Comparison of ENCODE assay signal across 1 cellular context in genomic region chr11:125552927-125553326, GRCh38.
TF ChIP-seq lines count a peak whose summit lies in the region.

No MANE protein-coding gene starts in this region.

TF ChIP-seq in K562, 482 proteins besides CTCF, POLR2A, EP300 and RAD21 (continued from another document and continues in another):
- TF ChIP-seq ZNF57 (CRISPR knock-in tag; IDR thresholded peaks at IDR 0.05) (no peak), MXI1 (IDR thresholded peaks at IDR 0.05; ENCODE audit: low read depth, low read length) (no peak), MTA3 (IDR thresholded peaks at IDR 0.05; ENCODE audit: borderline replicate concordance) (peak; percentile 65; the same call in 1 of the 2 replicates), MBD1 (CRISPR knock-in tag; IDR thresholded peaks at IDR 0.05) (no peak), NR2C1 (IDR thresholded peaks at IDR 0.05) (no peak), NR2C1 (tag; IDR thresholded peaks at IDR 0.05) (peak; percentile 35; the same call in 1 of the 2 replicates), CBFA2T3 (IDR thresholded peaks at IDR 0.05) (peak; percentile 99), ETV1 (tag; conservative IDR thresholded peaks at IDR 0.05; ENCODE audit: low read depth) (peak; percentile 74), ZNF511 (CRISPR knock-in tag; IDR thresholded peaks at IDR 0.05) (no peak), PHF8 (IDR thresholded peaks at IDR 0.05; ENCODE audit: borderline replicate concordance, low read length) (no peak), ZNF133 (CRISPR knock-in tag; IDR thresholded peaks at IDR 0.05) (no peak), HDAC2 (IDR thresholded peaks at IDR 0.05) (peak; percentile 88; the same call in 1 of the 2 replicates), SIN3B (IDR thresholded peaks at IDR 0.05; ENCODE audit: low read depth) (no peak), SOX6 (IDR thresholded peaks at IDR 0.05) (peak; percentile 94), CBX8 (IDR thresholded peaks at IDR 0.05; ENCODE audit: borderline replicate concordance, extremely low read depth, low read depth, low read length, poor library complexity, severe bottlenecking) (no peak), COPS2 (conservative IDR thresholded peaks at IDR 0.05) (no peak), RAD51 (IDR thresholded peaks at IDR 0.05; ENCODE audit: borderline replicate concordance, low read depth) (no peak), MCM7 (IDR thresholded peaks at IDR 0.05) (no peak), FUS (optimal IDR thresholded peaks at IDR 0.05; ENCODE audit: low read depth, low read length) (no peak), ZNF354B (CRISPR knock-in tag; IDR thresholded peaks at IDR 0.05) (no peak), CBFB (CRISPR knock-in tag; IDR thresholded peaks at IDR 0.05) (no peak), CTCFL (IDR thresholded peaks at IDR 0.05; ENCODE audit: borderline replicate concordance, insufficient read depth, low read depth, low read length, poor library complexity, severe bottlenecking) (no peak), NFYB (IDR thresholded peaks at IDR 0.05; ENCODE audit: extremely low read depth, insufficient read length) (no peak), ZBTB43 (CRISPR knock-in tag; IDR thresholded peaks at IDR 0.05) (no peak), U2AF2 (optimal IDR thresholded peaks at IDR 0.05; ENCODE audit: low read depth, low read length) (no peak), MAFK (IDR thresholded peaks at IDR 0.05; ENCODE audit: low read length) (no peak; the same call in 1 of the 2 replicates), TBL1XR1 (IDR thresholded peaks at IDR 0.05; ENCODE audit: low read length in 2 of 2) (peak; percentile 80 to 95; a peak in 3 of 4 replicates), ARID1B (IDR thresholded peaks at IDR 0.05) (peak; percentile 99), ZFP91 (CRISPR knock-in tag; IDR thresholded peaks at IDR 0.05) (no peak), SETDB1 (IDR thresholded peaks at IDR 0.05; ENCODE audit: low read length) (no peak), ZNF12 (CRISPR knock-in tag; IDR thresholded peaks at IDR 0.05) (no peak), TAF7 (tag; IDR thresholded peaks at IDR 0.05) (no peak), SMAD2 (IDR thresholded peaks at IDR 0.05; ENCODE audit: low read depth, low read length) (no peak), MTA1 (IDR thresholded peaks at IDR 0.05; ENCODE audit: borderline replicate concordance) (peak; percentile 70; the same call in 1 of the 2 replicates), IRF1 (CRISPR knock-in tag; IDR thresholded peaks at IDR 0.05; ENCODE audit: borderline replicate concordance) (no peak), NFE2L1 (tag; IDR thresholded peaks at IDR 0.05; ENCODE audit: borderline replicate concordance, low read depth) (no peak), FOXA1 (IDR thresholded peaks at IDR 0.05; ENCODE audit: borderline replicate concordance) (no peak), ERF (CRISPR knock-in tag; IDR thresholded peaks at IDR 0.05) (peak; percentile 57; the same call in 1 of the 2 replicates), TAL1 (IDR thresholded peaks at IDR 0.05) (peak; percentile 98), LEF1 (IDR thresholded peaks at IDR 0.05) (peak; percentile 93), HNRNPH1 (optimal IDR thresholded peaks at IDR 0.05; ENCODE audit: low read depth, low read length) (no peak), FOXK2 (conservative IDR thresholded peaks at IDR 0.05 in 1 of 2, IDR thresholded peaks at IDR 0.05 in 1 of 2; ENCODE audit: low read depth in 2 of 2) (peak in 1 of 2 experiments; percentile 60; a peak in 2 of 4 replicates), SPI1 (IDR thresholded peaks at IDR 0.05; ENCODE audit: borderline replicate concordance, low read depth, low read length) (peak; percentile 9; the same call in 1 of the 2 replicates), BCLAF1 (IDR thresholded peaks at IDR 0.05; ENCODE audit: borderline replicate concordance in 1 of 2, control insufficient read depth in 1 of 2, low read depth in 2 of 2, low read length in 1 of 2) (0 out of 4 replicates have a peak, but pooled peaks of 1 of the 2 experiments have one; percentile 14), SFPQ (IDR thresholded peaks at IDR 0.05; ENCODE audit: low read depth, low read length) (no peak), HNRNPLL (IDR thresholded peaks at IDR 0.05; ENCODE audit: low read depth, low read length, poor library complexity, severe bottlenecking) (no peak)
- TF ChIP-seq, protein P1, sequence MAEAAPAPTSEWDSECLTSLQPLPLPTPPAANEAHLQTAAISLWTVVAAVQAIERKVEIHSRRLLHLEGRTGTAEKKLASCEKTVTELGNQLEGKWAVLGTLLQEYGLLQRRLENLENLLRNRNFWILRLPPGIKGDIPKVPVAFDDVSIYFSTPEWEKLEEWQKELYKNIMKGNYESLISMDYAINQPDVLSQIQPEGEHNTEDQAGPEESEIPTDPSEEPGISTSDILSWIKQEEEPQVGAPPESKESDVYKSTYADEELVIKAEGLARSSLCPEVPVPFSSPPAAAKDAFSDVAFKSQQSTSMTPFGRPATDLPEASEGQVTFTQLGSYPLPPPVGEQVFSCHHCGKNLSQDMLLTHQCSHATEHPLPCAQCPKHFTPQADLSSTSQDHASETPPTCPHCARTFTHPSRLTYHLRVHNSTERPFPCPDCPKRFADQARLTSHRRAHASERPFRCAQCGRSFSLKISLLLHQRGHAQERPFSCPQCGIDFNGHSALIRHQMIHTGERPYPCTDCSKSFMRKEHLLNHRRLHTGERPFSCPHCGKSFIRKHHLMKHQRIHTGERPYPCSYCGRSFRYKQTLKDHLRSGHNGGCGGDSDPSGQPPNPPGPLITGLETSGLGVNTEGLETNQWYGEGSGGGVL (CRISPR knock-in tag; IDR thresholded peaks at IDR 0.05): no peak
- TF ChIP-seq, protein P2, sequence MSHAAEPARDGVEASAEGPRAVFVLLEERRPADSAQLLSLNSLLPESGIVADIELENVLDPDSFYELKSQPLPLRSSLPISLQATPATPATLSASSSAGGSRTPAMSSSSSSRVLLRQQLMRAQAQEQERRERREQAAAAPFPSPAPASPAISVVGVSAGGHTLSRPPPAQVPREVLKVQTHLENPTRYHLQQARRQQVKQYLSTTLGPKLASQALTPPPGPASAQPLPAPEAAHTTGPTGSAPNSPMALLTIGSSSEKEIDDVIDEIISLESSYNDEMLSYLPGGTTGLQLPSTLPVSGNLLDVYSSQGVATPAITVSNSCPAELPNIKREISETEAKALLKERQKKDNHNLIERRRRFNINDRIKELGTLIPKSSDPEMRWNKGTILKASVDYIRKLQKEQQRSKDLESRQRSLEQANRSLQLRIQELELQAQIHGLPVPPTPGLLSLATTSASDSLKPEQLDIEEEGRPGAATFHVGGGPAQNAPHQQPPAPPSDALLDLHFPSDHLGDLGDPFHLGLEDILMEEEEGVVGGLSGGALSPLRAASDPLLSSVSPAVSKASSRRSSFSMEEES (CRISPR knock-in tag; IDR thresholded peaks at IDR 0.05): no peak
